ENCODE assay signal across 9 cellular contexts in genomic region chr16:15777533-15778203, GRCh38.
DNase-seq lines count a peak whose midpoint lies in the region; ATAC-seq lines count a peak whose summit lies in the region.
"Had no signal": no experiment of that assay in that cellular context is flagged by ENCODE, and none has a peak within 500 bp of the region (broad histone marks: within the 10 kb centered on the region; RNA-seq: fewer than 3 reads in every experiment).

No MANE protein-coding gene starts in this region.

- no peak overlapping the region for H3K18ac ChIP-seq in mesenchymal stem cell (ENCODE audit: low read depth in 1 of 2, low read length in 2 of 2)

- WGBS in mesenchymal stem cell: 55% methylated on average over 11 of the region's 11 CpGs

- no peak overlapping the region for H3K4ac ChIP-seq in mesenchymal stem cell (ENCODE audit: low read depth in 1 of 2, low read length in 2 of 2)

- H3K9me3 Mint-ChIP-seq in activated T-helper 17 cell treated with anti-CD3 and anti-CD28 coated beads, Interleukin-2, amount 50 U/mL, for 72 hours: no peaks in the 10 kb centered on the region
- H3K9me3 Mint-ChIP-seq: dendritic cell treated with granulocyte-macrophage colony-stimulating factor and Interleukin-4, amounts not matched to agents 40 ng/mL and 50 ng/mL, for 4 days had no signal

- no peak overlapping the region for H4K91ac ChIP-seq in mesenchymal stem cell (ENCODE audit: low read length)

- no peak overlapping the region for H2AFZ ChIP-seq in mesenchymal stem cell (ENCODE audit: low read depth, low read length)

- H2BK5ac ChIP-seq in mesenchymal stem cell (ENCODE audit: low read depth, low read length, poor library complexity, severe bottlenecking): no peak overlapping the region

- H2BK15ac ChIP-seq in mesenchymal stem cell (ENCODE audit: low read depth, poor library complexity, severe bottlenecking): no peak overlapping the region

- H3K27me3 ChIP-seq in mesenchymal stem cell (ENCODE audit: control insufficient read depth in 1 of 2, insufficient read depth in 1 of 2, low read length in 2 of 2): peaks cover 29 to 32% of the 10 kb centered on the region in 2 experiments

- no peaks in the 10 kb centered on the region for H3K79me1 ChIP-seq in mesenchymal stem cell (replicated peaks; ENCODE audit: low read length, poor library complexity, severe bottlenecking)

- H3K4me3 Mint-ChIP-seq in activated T-helper 17 cell treated with anti-CD3 and anti-CD28 coated beads, Interleukin-2, amount 50 U/mL, for 72 hours: no peak overlapping the region
- H3K4me3 Mint-ChIP-seq: dendritic cell treated with granulocyte-macrophage colony-stimulating factor and Interleukin-4, amounts not matched to agents 40 ng/mL and 50 ng/mL, for 4 days had no signal

- H2BK120ac ChIP-seq in mesenchymal stem cell (ENCODE audit: low read depth, low read length): no peak overlapping the region

- H2BK12ac ChIP-seq in mesenchymal stem cell (ENCODE audit: low read length in 2 of 2): no peak overlapping the region

- H3K27ac ChIP-seq in mesenchymal stem cell (ENCODE audit: low read length, poor library complexity, severe bottlenecking): no peak overlapping the region

- no peak overlapping the region for H3K4me2 ChIP-seq in mesenchymal stem cell (ENCODE audit: low read length, poor library complexity, severe bottlenecking)

- H3K23ac ChIP-seq in mesenchymal stem cell (ENCODE audit: low read length in 2 of 2): no peak overlapping the region

- no peak overlapping the region for H3K14ac ChIP-seq in mesenchymal stem cell (ENCODE audit: low read length in 2 of 2)

- no peak overlapping the region for H3K9ac ChIP-seq in mesenchymal stem cell (ENCODE audit: low read length)

- no peak overlapping the region for H3K27ac Mint-ChIP-seq in activated T-helper 17 cell treated with anti-CD3 and anti-CD28 coated beads, Interleukin-2, amount 50 U/mL, for 72 hours
- H3K27ac Mint-ChIP-seq: dendritic cell treated with granulocyte-macrophage colony-stimulating factor and Interleukin-4, amounts not matched to agents 40 ng/mL and 50 ng/mL, for 4 days had no signal

- H3K4me1 ChIP-seq in mesenchymal stem cell (ENCODE audit: control insufficient read depth, insufficient read depth, low read depth, low read length): no peaks in the 10 kb centered on the region

- H2AK5ac ChIP-seq in mesenchymal stem cell (ENCODE audit: low read length, severe bottlenecking): no peak overlapping the region

- H3K27me3 Mint-ChIP-seq in activated T-helper 17 cell treated with anti-CD3 and anti-CD28 coated beads, Interleukin-2, amount 50 U/mL, for 72 hours: peaks cover 15% of the 10 kb centered on the region

- no peak overlapping the region for H4K8ac ChIP-seq in mesenchymal stem cell (ENCODE audit: low read length)

- H3K9me3 ChIP-seq in mesenchymal stem cell (ENCODE audit: control insufficient read depth, low read length): no peaks in the 10 kb centered on the region

- H3K4me3 ChIP-seq in mesenchymal stem cell (ENCODE audit: insufficient read depth in 1 of 2, low read depth in 1 of 2, low read length in 2 of 2): no peak overlapping the region

- H3K36me3 ChIP-seq in mesenchymal stem cell (ENCODE audit: control insufficient read depth in 1 of 2, insufficient read depth in 2 of 2, low read depth in 1 of 2, low read length in 2 of 2): no peaks in the 10 kb centered on the region

- H3K4me1 Mint-ChIP-seq in activated T-helper 17 cell treated with anti-CD3 and anti-CD28 coated beads, Interleukin-2, amount 50 U/mL, for 72 hours: no peaks in the 10 kb centered on the region

- H3K36me3 Mint-ChIP-seq in activated T-helper 17 cell treated with anti-CD3 and anti-CD28 coated beads, Interleukin-2, amount 50 U/mL, for 72 hours (ENCODE audit: low read depth): no peaks in the 10 kb centered on the region

- peak; percentile 26 for DNase-seq in stimulated activated CD4-positive, alpha-beta T cell treated with anti-CD3 and anti-CD28 coated beads, Interleukin-15, amount 100 ng/mL, for 24 hours
- DNase-seq in stimulated activated CD4-positive, alpha-beta T cell treated with anti-CD3 and anti-CD28 coated beads, Interleukin-12 subunit alpha, Interleukin-12 subunit beta, amount 100 ng/mL, for 4 hours: no peak
- DNase-seq in NCI-H146 (lab: John Stamatoyannopoulos, UW) (peak; percentile 76), mesenchymal stem cell (peak; percentile 36)
- no peak for DNase-seq in activated CD4-positive, CD25-positive, alpha-beta regulatory T cell (lab: John Stamatoyannopoulos, UW)

- peak; percentile 29 for ATAC-seq in activated T-helper 17 cell treated with anti-CD3 and anti-CD28 coated beads, Interleukin-2, amount 50 U/mL, for 72 hours (replicated peaks)
- no peak for ATAC-seq in HG03354 (IDR thresholded peaks at IDR 0.05; ENCODE audit: poor library complexity, severe bottlenecking, unreplicated experiment)
- no peak for ATAC-seq in GM18873 (IDR thresholded peaks at IDR 0.05; ENCODE audit: low FRiP score, unreplicated experiment)

Comparison
In these comparisons a context has a peak if more than half of its experiments do, and no peak if none do; other contexts are left out.
1. DNase-seq: peak in stimulated activated CD4-positive, alpha-beta T cell treated with anti-CD3 and anti-CD28 coated beads, Interleukin-15, amount 100 ng/mL, for 24 hours (single experiment), NCI-H146 (single experiment) and mesenchymal stem cell (single experiment); none in stimulated activated CD4-positive, alpha-beta T cell treated with anti-CD3 and anti-CD28 coated beads, Interleukin-12 subunit alpha, Interleukin-12 subunit beta, amount 100 ng/mL, for 4 hours (single experiment) and activated CD4-positive, CD25-positive, alpha-beta regulatory T cell (0 of 4).